ENCODE assay signal across 10 cellular contexts in genomic region chr4:73922766-73923630, GRCh38. TPM values are rescaled to one million over a fixed set of nuclear protein-coding genes. Genes with fewer than 3 reads are reported as not detected.
DNase-seq lines count a peak whose midpoint lies in the region; ATAC-seq and TF ChIP-seq lines count a peak whose summit lies in the region.
"Had no signal": no experiment of that assay in that cellular context is flagged by ENCODE, and none has a peak within 500 bp of the region (broad histone marks: within the 10 kb centered on the region; RNA-seq: fewer than 3 reads in every experiment).

No MANE protein-coding gene starts in this region.

- DNase-seq in GM03348 (ENCODE audit: low spot score) (peak; percentile 16), NAMALWA (ENCODE audit: low spot score) (peak; percentile 29), choroid plexus epithelial cell (ENCODE audit: low read depth) (peak; percentile 86), pons (ENCODE audit: low spot score) (peak; percentile 3), cerebellum (ENCODE audit: low spot score) (no peak)
- no peak for DNase-seq in stimulated activated effector memory CD8-positive, alpha-beta T cell treated with anti-CD3 and anti-CD28 coated beads, Interleukin-12 subunit alpha, Interleukin-12 subunit beta, amount 100 ng/mL, for 72 hours (ENCODE audit: low spot score in 2 of 2)
- DNase-seq in activated T-cell treated with anti-CD3 and anti-CD28 coated beads, Interleukin-2, amount 50 U/mL, for 1 hour = no peak
- DNase-seq: activated naive CD4-positive, alpha-beta T cell treated with anti-CD3 and anti-CD28 coated beads for 36 hours; T-helper 1 cell had no signal

- no peaks in the 10 kb centered on the region for H3K4me1 Mint-ChIP-seq in stimulated activated effector memory CD8-positive, alpha-beta T cell treated with anti-CD3 and anti-CD28 coated beads, Interleukin-12 subunit alpha, Interleukin-12 subunit beta, amount 100 ng/mL, for 72 hours

- no peak overlapping the region for H3K27ac Mint-ChIP-seq in stimulated activated effector memory CD8-positive, alpha-beta T cell treated with anti-CD3 and anti-CD28 coated beads, Interleukin-12 subunit alpha, Interleukin-12 subunit beta, amount 100 ng/mL, for 72 hours
- H3K27ac Mint-ChIP-seq: activated naive CD4-positive, alpha-beta T cell treated with anti-CD3 and anti-CD28 coated beads for 36 hours had no signal

- peaks cover 1% of the 10 kb centered on the region for H3K9me3 Mint-ChIP-seq in stimulated activated effector memory CD8-positive, alpha-beta T cell treated with anti-CD3 and anti-CD28 coated beads, Interleukin-12 subunit alpha, Interleukin-12 subunit beta, amount 100 ng/mL, for 72 hours

- ATAC-seq in stimulated activated effector memory CD8-positive, alpha-beta T cell treated with anti-CD3 and anti-CD28 coated beads, Interleukin-12 subunit alpha, Interleukin-12 subunit beta, amount 100 ng/mL, for 72 hours = no peak
- no peak for ATAC-seq in GM21447 (IDR thresholded peaks at IDR 0.05; ENCODE audit: unreplicated experiment)

- H3K4me3 ChIP-seq in choroid plexus epithelial cell (ENCODE audit: low read depth, low read length) = no peak overlapping the region

- no peak overlapping the region for H3K4me3 Mint-ChIP-seq in stimulated activated effector memory CD8-positive, alpha-beta T cell treated with anti-CD3 and anti-CD28 coated beads, Interleukin-12 subunit alpha, Interleukin-12 subunit beta, amount 100 ng/mL, for 72 hours
- H3K4me3 Mint-ChIP-seq: activated naive CD4-positive, alpha-beta T cell treated with anti-CD3 and anti-CD28 coated beads for 36 hours had no signal

- H3K36me3 Mint-ChIP-seq in stimulated activated effector memory CD8-positive, alpha-beta T cell treated with anti-CD3 and anti-CD28 coated beads, Interleukin-12 subunit alpha, Interleukin-12 subunit beta, amount 100 ng/mL, for 72 hours = no peaks in the 10 kb centered on the region

- TF ChIP-seq CTCF in choroid plexus epithelial cell (conservative IDR thresholded peaks at IDR 0.05; ENCODE audit: low read depth, low read length) = peak; percentile 61

RNA-seq across cellular contexts. Expression of gene CXCL1, which starts 53.8 kb away (rescaled TPM):
- total RNA-seq in cerebellum = 1.2 TPM
- total RNA-seq: activated naive CD4-positive, alpha-beta T cell treated with anti-CD3 and anti-CD28 coated beads for 36 hours had no signal

RNA-seq across cellular contexts. Expression of gene PF4, which starts 58.8 kb away (rescaled TPM):
- 1.8 TPM for total RNA-seq in cerebellum
- total RNA-seq: activated naive CD4-positive, alpha-beta T cell treated with anti-CD3 and anti-CD28 coated beads for 36 hours had no signal

Comparison
In these comparisons a context has a peak if more than half of its experiments do, and no peak if none do; other contexts are left out.
1. DNase-seq: peak in GM03348 (single experiment), NAMALWA (single experiment), choroid plexus epithelial cell (single experiment) and pons (single experiment); none in stimulated activated effector memory CD8-positive, alpha-beta T cell treated with anti-CD3 and anti-CD28 coated beads, Interleukin-12 subunit alpha, Interleukin-12 subunit beta, amount 100 ng/mL, for 72 hours (0 of 2), activated T-cell treated with anti-CD3 and anti-CD28 coated beads, Interleukin-2, amount 50 U/mL, for 1 hour (single experiment) and cerebellum (single experiment).